ENCODE assay signal across 11 cellular contexts in the genomic region with DNA sequence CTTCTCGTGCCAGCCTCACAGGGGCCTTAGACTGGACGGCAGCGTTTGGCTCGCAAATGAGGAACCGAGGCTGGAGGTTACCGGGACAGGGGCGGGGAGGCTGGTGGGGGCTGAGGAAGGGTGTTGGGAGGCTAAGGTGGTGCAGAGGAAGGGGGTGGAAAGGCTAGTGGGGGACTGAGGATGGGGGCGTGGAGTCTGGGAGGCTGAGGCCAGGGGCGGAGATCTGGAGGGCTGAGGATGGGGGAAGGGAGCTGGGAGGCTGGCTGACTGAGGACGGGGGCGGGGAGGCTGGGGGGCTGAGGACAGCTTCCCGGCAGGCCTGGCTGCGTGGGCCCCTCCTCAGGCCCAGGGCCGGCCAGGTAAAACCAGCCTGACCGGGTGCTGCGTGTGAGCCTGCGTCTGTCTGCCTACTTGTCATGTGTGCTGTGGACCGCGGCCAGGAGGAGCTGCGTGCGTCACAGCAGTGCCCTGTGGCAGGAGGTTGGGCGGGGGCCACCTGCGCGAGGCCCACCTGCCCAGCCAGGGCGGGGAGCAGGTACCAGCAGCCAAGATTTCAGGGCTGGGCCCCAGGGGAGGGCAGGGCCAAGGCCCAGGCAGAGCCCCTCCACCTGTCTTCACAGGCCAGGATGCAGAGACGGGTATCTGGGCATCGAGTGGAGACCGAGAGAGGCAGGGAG. TPM values are rescaled to one million over a fixed set of nuclear protein-coding genes. Genes with fewer than 3 reads are reported as not detected.
DNase-seq lines count a peak whose midpoint lies in the region; ATAC-seq and TF ChIP-seq lines count a peak whose summit lies in the region.
"Had no signal": no experiment of that assay in that cellular context is flagged by ENCODE, and none has a peak within 500 bp of the region (broad histone marks: within the 10 kb centered on the region; RNA-seq: fewer than 3 reads in every experiment).

No MANE protein-coding gene starts in this region.

- H3K27ac ChIP-seq in Panc1 (ENCODE audit: low read length) = peak overlapping the region; percentile 76

- H3K4me1 ChIP-seq in Panc1 (ENCODE audit: control insufficient read depth, insufficient read depth, low read length) = peaks cover 69% of the 10 kb centered on the region

- peak overlapping the region; percentile 41 for H3K4me3 Mint-ChIP-seq in type B pancreatic cell
- H3K4me3 Mint-ChIP-seq: natural killer cell, T-helper 17 cell had no signal

- in situ Hi-C loops in Panc1 (cut with HindIII; ENCODE audit: low pct_unique_long_range_greater_than_20kb, low sequenced_read_pairs) = no loop called here

- no peaks in the 10 kb centered on the region for H3K27me3 Mint-ChIP-seq in type B pancreatic cell
- H3K27me3 Mint-ChIP-seq: T-helper 17 cell had no signal

- H3K36me3 Mint-ChIP-seq in type B pancreatic cell = no peaks in the 10 kb centered on the region
- H3K36me3 Mint-ChIP-seq: activated naive CD4-positive, alpha-beta T cell treated with anti-CD3 and anti-CD28 coated beads, Interleukin-2, amount 50 U/mL, for 72 hours; natural killer cell had no signal

- H3K27ac Mint-ChIP-seq in type B pancreatic cell = peak overlapping the region; percentile 87
- H3K27ac Mint-ChIP-seq: activated naive CD4-positive, alpha-beta T cell treated with anti-CD3 and anti-CD28 coated beads, Interleukin-2, amount 50 U/mL, for 72 hours; natural killer cell; T-helper 17 cell had no signal

- CTCF ChIA-PET in Panc1 (lab: Charles Lee) = no interaction called here

- H3K27me3 ChIP-seq in Panc1 (ENCODE audit: control insufficient read depth, insufficient read depth, low read length) = no peaks in the 10 kb centered on the region

- TF ChIP-seq CTCF in Panc1 (IDR thresholded peaks at IDR 0.05) (no peak), type B pancreatic cell (conservative IDR thresholded peaks at IDR 0.05) (no peak)

- intact Hi-C loops in Panc1 (cut with micrococcal nuclease; ENCODE audit: unreplicated experiment) = no loop called here

- peaks cover 14% of the 10 kb centered on the region for H3K4me1 Mint-ChIP-seq in type B pancreatic cell (ENCODE audit: unreplicated experiment)
- H3K4me1 Mint-ChIP-seq: natural killer cell, T-helper 17 cell had no signal

- no peaks in the 10 kb centered on the region for H3K36me3 ChIP-seq in Panc1 (ENCODE audit: control insufficient read depth, insufficient read depth, low read length)

- peak; percentile 83 for DNase-seq in activated CD8-positive, alpha-beta memory T cell treated with anti-CD3 and anti-CD28 coated beads, Interleukin-2, amount 50 U/mL, for 4 hours
- no peak for DNase-seq in activated CD8-positive, alpha-beta memory T cell treated with anti-CD3 and anti-CD28 coated beads, Interleukin-2, amount 50 U/mL, for 48 hours
- no peak for DNase-seq in Panc1 (ENCODE audit: low read depth, low spot score)
- peak; percentile 89 for DNase-seq in kidney tubule cell (ENCODE audit: low spot score)
- DNase-seq in type B pancreatic cell (ENCODE audit: extremely low spot score, unreplicated experiment) = no peak
- DNase-seq in AG20443 (ENCODE audit: low spot score) = no peak
- DNase-seq in globus pallidus (ENCODE audit: low spot score) = no peak
- DNase-seq: natural killer cell, T-helper 17 cell had no signal

- no peak overlapping the region for H3K4me3 ChIP-seq in Panc1 (ENCODE audit: low read depth in 2 of 2, low read length in 2 of 2)

- no peaks in the 10 kb centered on the region for H3K9me3 Mint-ChIP-seq in type B pancreatic cell
- H3K9me3 Mint-ChIP-seq: activated naive CD4-positive, alpha-beta T cell treated with anti-CD3 and anti-CD28 coated beads, Interleukin-2, amount 50 U/mL, for 72 hours; natural killer cell had no signal

- BruUV-seq in Panc1 (replicated peaks; lab: Mats Ljungman, UMichigan) = no TSS peak

- H3K9me3 ChIP-seq in Panc1 (ENCODE audit: control insufficient read depth, insufficient read depth, low read depth, low read length) = no peaks in the 10 kb centered on the region

- POLR2A ChIA-PET in Panc1 (lab: Charles Lee) = interaction anchor here (0.5 to 0.6 kb wide), 2 partner anchors 15 to 33 kb away, joined by 3 read pairs; partner anchors contain the start of gene ALG12

- ATAC-seq in Panc1 = no peak
- ATAC-seq in GM21737 (IDR thresholded peaks at IDR 0.05; ENCODE audit: unreplicated experiment) = no peak
- ATAC-seq: activated naive CD4-positive, alpha-beta T cell treated with anti-CD3 and anti-CD28 coated beads, Interleukin-2, amount 50 U/mL, for 72 hours; natural killer cell; T-helper 17 cell had no signal

RNA-seq across cellular contexts. Expression of gene PIM3, which starts 9.4 kb away (rescaled TPM):
- total RNA-seq in Panc1 (2021; ENCODE audit: unreplicated experiment) (58.2 TPM), type B pancreatic cell (ENCODE audit: low replicate concordance) (36.7 and 58.6 TPM in 2 replicates)
- polyA plus RNA-seq in Panc1 (2012; ENCODE audit: insufficient read length) = 65.3 TPM

RNA-seq across cellular contexts. Expression of gene CRELD2, which starts 32.7 kb away (rescaled TPM):
- total RNA-seq in Panc1 (2021; ENCODE audit: unreplicated experiment) (59.7 TPM), type B pancreatic cell (ENCODE audit: low replicate concordance) (45.2 and 55.8 TPM in 2 replicates)
- 98.5 TPM for polyA plus RNA-seq in Panc1 (2012; ENCODE audit: insufficient read length)

RNA-seq across cellular contexts. Expression of gene ALG12, which starts 32.9 kb away (rescaled TPM):
- total RNA-seq in Panc1 (2021; ENCODE audit: unreplicated experiment) (23.4 TPM), type B pancreatic cell (ENCODE audit: low replicate concordance) (30.0 and 37.6 TPM in 2 replicates)
- 41.1 TPM for polyA plus RNA-seq in Panc1 (2012; ENCODE audit: insufficient read length)

Comparison
In these comparisons a context has a peak if more than half of its experiments do, and no peak if none do; other contexts are left out.
1. DNase-seq: peak in activated CD8-positive, alpha-beta memory T cell treated with anti-CD3 and anti-CD28 coated beads, Interleukin-2, amount 50 U/mL, for 4 hours (single experiment) and kidney tubule cell (single experiment); none in activated CD8-positive, alpha-beta memory T cell treated with anti-CD3 and anti-CD28 coated beads, Interleukin-2, amount 50 U/mL, for 48 hours (single experiment), Panc1 (single experiment), type B pancreatic cell (single experiment), AG20443 (single experiment) and globus pallidus (single experiment).